ENCODE assay signal across 1 cellular context in genomic region chr19:48806818-48807589, GRCh38.
TF ChIP-seq lines count a peak whose summit lies in the region.

No MANE protein-coding gene starts in this region.

TF ChIP-seq in HepG2, 621 proteins besides CTCF, POLR2A, EP300 and RAD21 (continued from another document and continues in another):
- TF ChIP-seq ARID5B (CRISPR knock-in tag; IDR thresholded peaks at IDR 0.05) (peak; percentile 43; the same call in 1 of the 2 replicates), PPARG (CRISPR knock-in tag; conservative IDR thresholded peaks at IDR 0.05) (no peak; the same call in 1 of the 2 replicates), FOXP1 (IDR thresholded peaks at IDR 0.05) (no peak), FOXP1 (CRISPR knock-in tag; IDR thresholded peaks at IDR 0.05) (0 out of 2 replicates have a peak, but pooled peaks have one; percentile 18), ZNF326 (CRISPR knock-in tag; IDR thresholded peaks at IDR 0.05; ENCODE audit: borderline replicate concordance) (no peak), BHLHE40 (IDR thresholded peaks at IDR 0.05; ENCODE audit: low read length) (no peak), ZKSCAN8 (CRISPR knock-in tag; IDR thresholded peaks at IDR 0.05; ENCODE audit: borderline replicate concordance) (no peak), ZNF724P (CRISPR knock-in tag; IDR thresholded peaks at IDR 0.05; ENCODE audit: borderline replicate concordance) (peak; percentile 31; the same call in 1 of the 2 replicates), ZNF292 (CRISPR knock-in tag; IDR thresholded peaks at IDR 0.05; ENCODE audit: borderline replicate concordance, low read depth) (no peak), ATF1 (CRISPR knock-in tag; IDR thresholded peaks at IDR 0.05) (no peak), ZNF879 (CRISPR knock-in tag; IDR thresholded peaks at IDR 0.05) (peak; percentile 67; the same call in 1 of the 2 replicates), NR3C1 (CRISPR knock-in tag; IDR thresholded peaks at IDR 0.05) (no peak), ZBTB20 (CRISPR knock-in tag; IDR thresholded peaks at IDR 0.05; ENCODE audit: borderline replicate concordance, low read depth) (peak; percentile 69; the same call in 1 of the 2 replicates), ZNF512B (CRISPR knock-in tag; IDR thresholded peaks at IDR 0.05; ENCODE audit: borderline replicate concordance) (no peak), MXI1 (IDR thresholded peaks at IDR 0.05; ENCODE audit: borderline replicate concordance, low read depth, low read length) (peak; percentile 35; the same call in 1 of the 3 replicates), TOE1 (CRISPR knock-in tag; IDR thresholded peaks at IDR 0.05) (no peak), ZFP1 (CRISPR knock-in tag; IDR thresholded peaks at IDR 0.05) (no peak), SRSF4 (IDR thresholded peaks at IDR 0.05; ENCODE audit: low read depth, low read length, poor library complexity, severe bottlenecking) (no peak), ZNF550 (CRISPR knock-in tag; IDR thresholded peaks at IDR 0.05; ENCODE audit: borderline replicate concordance) (no peak), ZNF652 (CRISPR knock-in tag; IDR thresholded peaks at IDR 0.05; ENCODE audit: borderline replicate concordance, low read depth) (no peak; the same call in 1 of the 2 replicates), ZNF207 (IDR thresholded peaks at IDR 0.05; ENCODE audit: borderline replicate concordance) (no peak), HOXA7 (CRISPR knock-in tag; IDR thresholded peaks at IDR 0.05) (no peak), ZNF782 (CRISPR knock-in tag; IDR thresholded peaks at IDR 0.05; ENCODE audit: borderline replicate concordance) (no peak), FLYWCH1 (CRISPR knock-in tag; IDR thresholded peaks at IDR 0.05) (no peak), ZNF44 (CRISPR knock-in tag; IDR thresholded peaks at IDR 0.05) (no peak), CBFB (CRISPR knock-in tag; IDR thresholded peaks at IDR 0.05) (no peak; the same call in 1 of the 2 replicates), KIAA2018 (CRISPR knock-in tag; IDR thresholded peaks at IDR 0.05; ENCODE audit: borderline replicate concordance) (no peak)
- TF ChIP-seq, protein P1, sequence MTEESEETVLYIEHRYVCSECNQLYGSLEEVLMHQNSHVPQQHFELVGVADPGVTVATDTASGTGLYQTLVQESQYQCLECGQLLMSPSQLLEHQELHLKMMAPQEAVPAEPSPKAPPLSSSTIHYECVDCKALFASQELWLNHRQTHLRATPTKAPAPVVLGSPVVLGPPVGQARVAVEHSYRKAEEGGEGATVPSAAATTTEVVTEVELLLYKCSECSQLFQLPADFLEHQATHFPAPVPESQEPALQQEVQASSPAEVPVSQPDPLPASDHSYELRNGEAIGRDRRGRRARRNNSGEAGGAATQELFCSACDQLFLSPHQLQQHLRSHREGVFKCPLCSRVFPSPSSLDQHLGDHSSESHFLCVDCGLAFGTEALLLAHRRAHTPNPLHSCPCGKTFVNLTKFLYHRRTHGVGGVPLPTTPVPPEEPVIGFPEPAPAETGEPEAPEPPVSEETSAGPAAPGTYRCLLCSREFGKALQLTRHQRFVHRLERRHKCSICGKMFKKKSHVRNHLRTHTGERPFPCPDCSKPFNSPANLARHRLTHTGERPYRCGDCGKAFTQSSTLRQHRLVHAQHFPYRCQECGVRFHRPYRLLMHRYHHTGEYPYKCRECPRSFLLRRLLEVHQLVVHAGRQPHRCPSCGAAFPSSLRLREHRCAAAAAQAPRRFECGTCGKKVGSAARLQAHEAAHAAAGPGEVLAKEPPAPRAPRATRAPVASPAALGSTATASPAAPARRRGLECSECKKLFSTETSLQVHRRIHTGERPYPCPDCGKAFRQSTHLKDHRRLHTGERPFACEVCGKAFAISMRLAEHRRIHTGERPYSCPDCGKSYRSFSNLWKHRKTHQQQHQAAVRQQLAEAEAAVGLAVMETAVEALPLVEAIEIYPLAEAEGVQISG (CRISPR knock-in tag; IDR thresholded peaks at IDR 0.05): peak; percentile 84
- TF ChIP-seq, protein P2, sequence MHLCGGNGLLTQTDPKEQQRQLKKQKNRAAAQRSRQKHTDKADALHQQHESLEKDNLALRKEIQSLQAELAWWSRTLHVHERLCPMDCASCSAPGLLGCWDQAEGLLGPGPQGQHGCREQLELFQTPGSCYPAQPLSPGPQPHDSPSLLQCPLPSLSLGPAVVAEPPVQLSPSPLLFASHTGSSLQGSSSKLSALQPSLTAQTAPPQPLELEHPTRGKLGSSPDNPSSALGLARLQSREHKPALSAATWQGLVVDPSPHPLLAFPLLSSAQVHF (CRISPR knock-in tag; IDR thresholded peaks at IDR 0.05): no peak
- TF ChIP-seq, protein P3, sequence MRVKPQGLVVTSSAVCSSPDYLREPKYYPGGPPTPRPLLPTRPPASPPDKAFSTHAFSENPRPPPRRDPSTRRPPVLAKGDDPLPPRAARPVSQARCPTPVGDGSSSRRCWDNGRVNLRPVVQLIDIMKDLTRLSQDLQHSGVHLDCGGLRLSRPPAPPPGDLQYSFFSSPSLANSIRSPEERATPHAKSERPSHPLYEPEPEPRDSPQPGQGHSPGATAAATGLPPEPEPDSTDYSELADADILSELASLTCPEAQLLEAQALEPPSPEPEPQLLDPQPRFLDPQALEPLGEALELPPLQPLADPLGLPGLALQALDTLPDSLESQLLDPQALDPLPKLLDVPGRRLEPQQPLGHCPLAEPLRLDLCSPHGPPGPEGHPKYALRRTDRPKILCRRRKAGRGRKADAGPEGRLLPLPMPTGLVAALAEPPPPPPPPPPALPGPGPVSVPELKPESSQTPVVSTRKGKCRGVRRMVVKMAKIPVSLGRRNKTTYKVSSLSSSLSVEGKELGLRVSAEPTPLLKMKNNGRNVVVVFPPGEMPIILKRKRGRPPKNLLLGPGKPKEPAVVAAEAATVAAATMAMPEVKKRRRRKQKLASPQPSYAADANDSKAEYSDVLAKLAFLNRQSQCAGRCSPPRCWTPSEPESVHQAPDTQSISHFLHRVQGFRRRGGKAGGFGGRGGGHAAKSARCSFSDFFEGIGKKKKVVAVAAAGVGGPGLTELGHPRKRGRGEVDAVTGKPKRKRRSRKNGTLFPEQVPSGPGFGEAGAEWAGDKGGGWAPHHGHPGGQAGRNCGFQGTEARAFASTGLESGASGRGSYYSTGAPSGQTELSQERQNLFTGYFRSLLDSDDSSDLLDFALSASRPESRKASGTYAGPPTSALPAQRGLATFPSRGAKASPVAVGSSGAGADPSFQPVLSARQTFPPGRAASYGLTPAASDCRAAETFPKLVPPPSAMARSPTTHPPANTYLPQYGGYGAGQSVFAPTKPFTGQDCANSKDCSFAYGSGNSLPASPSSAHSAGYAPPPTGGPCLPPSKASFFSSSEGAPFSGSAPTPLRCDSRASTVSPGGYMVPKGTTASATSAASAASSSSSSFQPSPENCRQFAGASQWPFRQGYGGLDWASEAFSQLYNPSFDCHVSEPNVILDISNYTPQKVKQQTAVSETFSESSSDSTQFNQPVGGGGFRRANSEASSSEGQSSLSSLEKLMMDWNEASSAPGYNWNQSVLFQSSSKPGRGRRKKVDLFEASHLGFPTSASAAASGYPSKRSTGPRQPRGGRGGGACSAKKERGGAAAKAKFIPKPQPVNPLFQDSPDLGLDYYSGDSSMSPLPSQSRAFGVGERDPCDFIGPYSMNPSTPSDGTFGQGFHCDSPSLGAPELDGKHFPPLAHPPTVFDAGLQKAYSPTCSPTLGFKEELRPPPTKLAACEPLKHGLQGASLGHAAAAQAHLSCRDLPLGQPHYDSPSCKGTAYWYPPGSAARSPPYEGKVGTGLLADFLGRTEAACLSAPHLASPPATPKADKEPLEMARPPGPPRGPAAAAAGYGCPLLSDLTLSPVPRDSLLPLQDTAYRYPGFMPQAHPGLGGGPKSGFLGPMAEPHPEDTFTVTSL (CRISPR knock-in tag; IDR thresholded peaks at IDR 0.05; ENCODE audit: borderline replicate concordance): no peak
